15 cellular contexts compared by ENCODE assay signal in the genomic region with DNA sequence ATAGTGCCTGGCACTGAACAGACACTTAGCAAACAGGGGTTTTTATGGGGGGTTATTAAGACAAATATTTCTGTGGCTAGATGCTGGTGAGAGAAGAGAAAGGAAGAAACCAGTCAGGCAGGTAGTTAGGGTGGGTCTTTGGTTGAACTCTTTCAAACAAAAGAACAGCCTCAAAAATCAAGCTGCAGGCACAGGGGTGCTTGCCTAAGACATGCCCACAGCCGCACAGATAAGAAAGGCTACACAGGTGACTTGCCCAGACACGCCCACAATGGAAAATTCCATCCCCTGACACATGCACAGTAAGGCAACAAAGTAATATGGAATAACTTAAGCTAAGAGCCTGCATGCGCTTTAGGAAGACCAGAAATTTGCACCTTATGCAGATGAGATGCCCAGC.
"Had no signal": no experiment of that assay in that cellular context is flagged by ENCODE, and none has a peak within 500 bp of the region (broad histone marks: within the 10 kb centered on the region; RNA-seq: fewer than 3 reads in every experiment).

No MANE protein-coding gene starts in this region.

- H3K36me3 ChIP-seq: adrenal gland, lower lobe of right lung, right atrium auricular region, stomach, uterus had no signal

- H3K4me3 Mint-ChIP-seq: activated CD4-positive, alpha-beta memory T cell treated with anti-CD3 and anti-CD28 coated beads, Interleukin-2, amount 10 ng/mL, durations not matched to agents 7 days and 5 days; activated CD4-positive, alpha-beta T cell treated with anti-CD3 and anti-CD28 coated beads for 36 hours; activated T-helper 1 cell treated with anti-CD3 and anti-CD28 coated beads, Interleukin-12 subunit alpha, Interleukin-12 subunit beta, Interleukin-2, Interleukin-4 antibody, amounts not matched to agents 30 ng/mL and 10 ng/mL and 1 ng/mL, durations not matched to agents 14 hours and 24 hours and 36 hours had no signal

- H3K9me3 ChIP-seq: adrenal gland had no signal

- H3K27me3 Mint-ChIP-seq: activated CD4-positive, alpha-beta T cell treated with anti-CD3 and anti-CD28 coated beads for 36 hours had no signal

- DNase-seq: activated CD4-positive, alpha-beta memory T cell treated with anti-CD3 and anti-CD28 coated beads, Interleukin-2, amount 10 ng/mL, durations not matched to agents 7 days and 5 days; activated CD4-positive, alpha-beta T cell treated with anti-CD3 and anti-CD28 coated beads for 36 hours; activated naive CD4-positive, alpha-beta T cell; adrenal gland; body of pancreas; dorsolateral prefrontal cortex; lower lobe of right lung; small intestine; stomach; T1000; uterus had no signal

- H3K27me3 ChIP-seq: adrenal gland, body of pancreas, dorsolateral prefrontal cortex, hepatocyte, right atrium auricular region, stomach, uterus had no signal

- H3K4me1 Mint-ChIP-seq: activated CD4-positive, alpha-beta memory T cell treated with anti-CD3 and anti-CD28 coated beads, Interleukin-2, amount 10 ng/mL, durations not matched to agents 7 days and 5 days had no signal

- H3K4me3 ChIP-seq: adrenal gland, body of pancreas, dorsolateral prefrontal cortex, hepatocyte, lower lobe of right lung, right atrium auricular region, stomach, uterus had no signal

- H3K27ac ChIP-seq: adrenal gland, body of pancreas, hepatocyte, lower lobe of right lung, right atrium auricular region, stomach, uterus, VCaP had no signal

- ATAC-seq: activated CD4-positive, alpha-beta T cell treated with anti-CD3 and anti-CD28 coated beads for 36 hours; body of pancreas; lower lobe of right lung had no signal

- H3K4me1 ChIP-seq: adrenal gland, body of pancreas, lower lobe of right lung, right atrium auricular region, stomach, uterus had no signal

- H3K27ac Mint-ChIP-seq: activated CD4-positive, alpha-beta memory T cell treated with anti-CD3 and anti-CD28 coated beads, Interleukin-2, amount 10 ng/mL, durations not matched to agents 7 days and 5 days; activated CD4-positive, alpha-beta T cell treated with anti-CD3 and anti-CD28 coated beads for 36 hours; activated T-helper 1 cell treated with anti-CD3 and anti-CD28 coated beads, Interleukin-12 subunit alpha, Interleukin-12 subunit beta, Interleukin-2, Interleukin-4 antibody, amounts not matched to agents 30 ng/mL and 10 ng/mL and 1 ng/mL, durations not matched to agents 14 hours and 24 hours and 36 hours had no signal
